In genomic region chr2:169363027-169363569, GRCh38 we compare ENCODE assay signal across 9 cellular contexts. TPM values are rescaled to one million over a fixed set of nuclear protein-coding genes. Genes with fewer than 3 reads are reported as not detected.
DNase-seq lines count a peak whose midpoint lies in the region; ATAC-seq lines count a peak whose summit lies in the region.
"Had no signal": no experiment of that assay in that cellular context is flagged by ENCODE, and none has a peak within 500 bp of the region (broad histone marks: within the 10 kb centered on the region; RNA-seq: fewer than 3 reads in every experiment).

No MANE protein-coding gene starts in this region.

- no peaks in the 10 kb centered on the region for H3K9me3 ChIP-seq in MG63
- H3K9me3 ChIP-seq in esophagus (ENCODE audit: control insufficient read depth in 2 of 2, insufficient read depth in 1 of 2, low read depth in 1 of 2, low read length in 1 of 2) = peaks cover 0 to 4% of the 10 kb centered on the region in 2 donors

- H3K4me1 ChIP-seq in esophagus (ENCODE audit: control insufficient read depth in 2 of 2, insufficient read depth in 2 of 2, low read length in 1 of 2) = peaks cover 7 to 26% of the 10 kb centered on the region in 2 donors
- H3K4me1 ChIP-seq in rectal smooth muscle tissue (ENCODE audit: control insufficient read depth, insufficient read depth, low read length) = peaks cover 2% of the 10 kb centered on the region

- H3K27ac ChIP-seq in esophagus (ENCODE audit: low read depth in 2 of 2, low read length in 1 of 2) = no peak overlapping the region
- no peak overlapping the region for H3K27ac ChIP-seq in rectal smooth muscle tissue (ENCODE audit: low read depth, low read length)

- DNase-seq in MG63 = no peak
- no peak for DNase-seq in kidney glomerular epithelial cell (lab: John Stamatoyannopoulos, UW)
- DNase-seq in amygdala (lab: John Stamatoyannopoulos, UW) = no peak
- no peak for DNase-seq in stimulated activated CD4-positive, alpha-beta T cell treated with anti-CD3 and anti-CD28 coated beads, Interleukin-4, amount 100 ng/mL, for 24 hours

- peak; percentile 11 for ATAC-seq in GM18870 (IDR thresholded peaks at IDR 0.05; ENCODE audit: unreplicated experiment)
- no peak for ATAC-seq in GM21619 (IDR thresholded peaks at IDR 0.05; ENCODE audit: unreplicated experiment)

- 4% methylated on average over 11 of the region's 11 CpGs for WGBS in esophagus, 2 donors

- H3K27me3 ChIP-seq in MG63 (peaks cover 52% of the 10 kb centered on the region), esophagus (ENCODE audit: control insufficient read depth in 1 of 2, insufficient read depth in 2 of 2, low read length in 2 of 2) (peaks cover 0 to 14% of the 10 kb centered on the region in 2 donors), rectal smooth muscle tissue (ENCODE audit: control insufficient read depth, insufficient read depth, low read length) (peaks cover 20% of the 10 kb centered on the region)

- H3K36me3 ChIP-seq in MG63 = no peaks in the 10 kb centered on the region
- no peaks in the 10 kb centered on the region for H3K36me3 ChIP-seq in esophagus (ENCODE audit: control insufficient read depth in 2 of 2, insufficient read depth in 2 of 2, low read length in 1 of 2)
- H3K36me3 ChIP-seq in rectal smooth muscle tissue (ENCODE audit: control insufficient read depth, insufficient read depth, low read length) = no peaks in the 10 kb centered on the region

- H3K4me3 ChIP-seq in MG63 = peak overlapping the region; percentile 13
- peak overlapping the region; percentile 39 to 65 for H3K4me3 ChIP-seq in esophagus (ENCODE audit: low read depth in 1 of 2, low read length in 2 of 2)
- peak overlapping the region; percentile 76 for H3K4me3 ChIP-seq in rectal smooth muscle tissue (ENCODE audit: low read length)

- H3K9ac ChIP-seq in rectal smooth muscle tissue (ENCODE audit: low read length) = no peak overlapping the region

RNA-seq across cellular contexts. Expression of gene LRP2, which starts 0.8 kb away (rescaled TPM):
- not detected in 2 replicates for total RNA-seq in MG63 (2014; rRNA removed; shearing (Covaris generic); ENCODE audit: low replicate concordance)
- not detected for polyA plus RNA-seq in esophagus
- total RNA-seq: LHCN-M2 had no signal

Comparison
In these comparisons a context has a peak if more than half of its experiments do, and no peak if none do; other contexts are left out.
1. H3K4me3 ChIP-seq: peak in every context shown above with its lines; median percentile 76 in rectal smooth muscle tissue; 52 in esophagus; 13 in MG63.